In genomic region chr19:14000691-14001365, GRCh38 we compare ENCODE assay signal across 17 cellular contexts. TPM values are rescaled to one million over a fixed set of nuclear protein-coding genes. Genes with fewer than 3 reads are reported as not detected.
A peak's percentile ranks its signal among the peaks of the same experiment; 100 is the strongest.
DNase-seq lines count a peak whose midpoint lies in the region; ATAC-seq, FAIRE-seq and TF ChIP-seq lines count a peak whose summit lies in the region.
"Had no signal": no experiment of that assay in that cellular context is flagged by ENCODE, and none has a peak within 500 bp of the region (broad histone marks: within the 10 kb centered on the region; RNA-seq: fewer than 3 reads in every experiment).

No MANE protein-coding gene starts in this region.

- POLR2A ChIA-PET in activated CD4-positive, alpha-beta T cell treated with anti-CD3 and anti-CD28 coated beads for 36 hours (lab: Charles Lee) = interaction anchor here (0.6 to 0.9 kb wide), 2 partner anchors 22 to 47 kb away, joined by 3 read pairs; no protein-coding TSS in a partner anchor

- CTCF ChIA-PET in activated CD4-positive, alpha-beta T cell treated with anti-CD3 and anti-CD28 coated beads for 36 hours (lab: Charles Lee) = interaction anchor here (0.9 kb wide), 1 partner anchor 48 kb away, joined by 3 read pairs; no protein-coding TSS in a partner anchor

- no peaks in the 10 kb centered on the region for H3K9me3 ChIP-seq in psoas muscle

- peak overlapping the region; percentile 98 for H3K27ac ChIP-seq in psoas muscle

- intact Hi-C loops in activated CD4-positive, alpha-beta T cell treated with anti-CD3 and anti-CD28 coated beads for 36 hours (cut with DNase I, micrococcal nuclease) = loop anchor here in 1 of 2 experiments (10.0 kb wide), 1 partner anchor 1066 kb away; the partner anchor contains the start of genes CALR and FARSA
- intact Hi-C loops in psoas muscle (cut with DNase I) = no loop called here

- no peaks in the 10 kb centered on the region for H3K27me3 Mint-ChIP-seq in activated CD4-positive, alpha-beta T cell treated with anti-CD3 and anti-CD28 coated beads for 36 hours
- no peaks in the 10 kb centered on the region for H3K27me3 Mint-ChIP-seq in IgD-negative memory B cell
- H3K27me3 Mint-ChIP-seq in central memory CD8-positive, alpha-beta T cell = no peaks in the 10 kb centered on the region

- 72 to 82% (median 81%) methylated on average over 13 of the region's 13 CpGs for WGBS in psoas muscle, 3 donors

- peaks cover 26% of the 10 kb centered on the region for H3K36me3 Mint-ChIP-seq in activated CD4-positive, alpha-beta T cell treated with anti-CD3 and anti-CD28 coated beads for 36 hours (ENCODE audit: low read depth)
- H3K36me3 Mint-ChIP-seq in IgD-negative memory B cell = peaks cover 6% of the 10 kb centered on the region
- peaks cover 21% of the 10 kb centered on the region for H3K36me3 Mint-ChIP-seq in central memory CD8-positive, alpha-beta T cell (ENCODE audit: insufficient read depth)

- no peak for DNase-seq in activated CD4-positive, alpha-beta T cell treated with anti-CD3 and anti-CD28 coated beads for 36 hours
- no peak for DNase-seq in activated CD4-positive, alpha-beta T cell treated with anti-CD3 and anti-CD28 coated beads for 4 hours
- DNase-seq in central memory CD8-positive, alpha-beta T cell (ENCODE audit: low spot score in 2 of 2) = no peak
- DNase-seq in psoas muscle (peak; percentile 1 to 39), GM13976 (ENCODE audit: low spot score) (no peak), HTR-8/SVneo (ENCODE audit: insufficient read length, low spot score) (no peak)
- DNase-seq: activated gamma-delta T cell treated with Interleukin-2 at 50 U/mL for 16 hours; mammary epithelial cell; NCI-H1105; NCI-H2171; stimulated activated naive CD4-positive, alpha-beta T cell treated with Interleukin-2 at 50 U/mL for 16 hours; T1000 had no signal

- peaks cover 4% of the 10 kb centered on the region for H3K9me3 Mint-ChIP-seq in activated CD4-positive, alpha-beta T cell treated with anti-CD3 and anti-CD28 coated beads for 36 hours (ENCODE audit: low read depth)
- H3K9me3 Mint-ChIP-seq in IgD-negative memory B cell = no peaks in the 10 kb centered on the region
- no peaks in the 10 kb centered on the region for H3K9me3 Mint-ChIP-seq in central memory CD8-positive, alpha-beta T cell

- H3K4me3 ChIP-seq in psoas muscle = no peak overlapping the region
- H3K4me3 ChIP-seq: K562 had no signal

- no peak for ATAC-seq in activated CD4-positive, alpha-beta T cell treated with anti-CD3 and anti-CD28 coated beads for 36 hours
- no peak for ATAC-seq in central memory CD8-positive, alpha-beta T cell (replicated peaks; ENCODE audit: extremely low read depth, poor library complexity, severe bottlenecking)
- ATAC-seq in psoas muscle (no peak), GM18858 (IDR thresholded peaks at IDR 0.05; ENCODE audit: unreplicated experiment) (no peak)
- ATAC-seq: K562 had no signal

- H3K27ac Mint-ChIP-seq in activated CD4-positive, alpha-beta T cell treated with anti-CD3 and anti-CD28 coated beads for 36 hours = peak overlapping the region; percentile 96
- H3K27ac Mint-ChIP-seq in IgD-negative memory B cell = peak overlapping the region; percentile 23 to 96 (median 95)
- peak overlapping the region; percentile 99 for H3K27ac Mint-ChIP-seq in central memory CD8-positive, alpha-beta T cell (ENCODE audit: low read depth)

- H3K27me3 ChIP-seq in psoas muscle (ENCODE audit: insufficient read depth in 3 of 3, low read length in 2 of 3) = no peaks in the 10 kb centered on the region

- in situ Hi-C loops in GM13976 (cut with MboI; ENCODE audit: low sequenced_read_pairs, unreplicated experiment) = no loop called here

- peaks cover 51% of the 10 kb centered on the region for H3K4me1 ChIP-seq in psoas muscle

- H3K4me3 Mint-ChIP-seq in activated CD4-positive, alpha-beta T cell treated with anti-CD3 and anti-CD28 coated beads for 36 hours = no peak overlapping the region
- peak overlapping the region; percentile 1 to 84 (median 56) for H3K4me3 Mint-ChIP-seq in IgD-negative memory B cell
- no peak overlapping the region for H3K4me3 Mint-ChIP-seq in central memory CD8-positive, alpha-beta T cell

- H3K4me1 Mint-ChIP-seq in activated CD4-positive, alpha-beta T cell treated with anti-CD3 and anti-CD28 coated beads for 36 hours = peaks cover 51% of the 10 kb centered on the region
- H3K4me1 Mint-ChIP-seq in IgD-negative memory B cell = peaks cover 31 to 38% (median 32%) of the 10 kb centered on the region in 3 donors
- H3K4me1 Mint-ChIP-seq in central memory CD8-positive, alpha-beta T cell = peaks cover 36% of the 10 kb centered on the region

- no peak for TF ChIP-seq CTCF in psoas muscle (IDR thresholded peaks at IDR 0.05)
- TF ChIP-seq CTCF in GM13976 (IDR thresholded peaks at IDR 0.05; ENCODE audit: borderline replicate concordance, control extremely low read depth, extremely low read depth, insufficient read depth, missing control alignments) = no peak

- FAIRE-seq in HTR-8/SVneo (lab: Jason Lieb, UNC) = no peak
- FAIRE-seq: GM12892, K562 had no signal

- H3K36me3 ChIP-seq in psoas muscle (ENCODE audit: insufficient read depth in 1 of 2, low read depth in 1 of 2) = no peaks in the 10 kb centered on the region

RNA-seq across cellular contexts. Expression of gene RFX1, which starts 5.3 kb away (rescaled TPM):
- 10 to 100 TPM; 14.2 to 15.3 TPM for total RNA-seq in activated CD4-positive, alpha-beta T cell treated with anti-CD3 and anti-CD28 coated beads for 36 hours
- 3.7 TPM for polyA plus RNA-seq in IgD-negative memory B cell
- total RNA-seq in psoas muscle = 10 to 100 TPM in 1 of 4 donors, 1 to 10 TPM in 3; 5.9 to 10.1 (median 7.8) TPM
- polyA plus RNA-seq in psoas muscle = 1 to 10 TPM; 2.9 to 6.4 (median 5.1) TPM

RNA-seq across cellular contexts. Expression of gene RLN3, which starts 27.1 kb away (rescaled TPM):
- total RNA-seq in activated CD4-positive, alpha-beta T cell treated with anti-CD3 and anti-CD28 coated beads for 36 hours = not detected
- 0.65 TPM for polyA plus RNA-seq in IgD-negative memory B cell
- total RNA-seq in psoas muscle = not detected
- polyA plus RNA-seq in psoas muscle = not detected
- total RNA-seq: A172, mammary epithelial cell had no signal
- polyA plus RNA-seq: mammary epithelial cell had no signal

RNA-seq across cellular contexts. Expression of gene IL27RA, which starts 30.7 kb away (rescaled TPM):
- total RNA-seq in activated CD4-positive, alpha-beta T cell treated with anti-CD3 and anti-CD28 coated beads for 36 hours = 10 to 100 TPM; 49.8 to 52.0 TPM
- 58.3 TPM for polyA plus RNA-seq in IgD-negative memory B cell
- total RNA-seq in psoas muscle = 1 to 10 TPM; 2.3 to 3.7 (median 2.9) TPM
- 1 to 10 TPM; 1.5 to 3.2 (median 2.5) TPM for polyA plus RNA-seq in psoas muscle

RNA-seq across cellular contexts. Expression of gene DCAF15, which starts 48.5 kb away (rescaled TPM):
- total RNA-seq in activated CD4-positive, alpha-beta T cell treated with anti-CD3 and anti-CD28 coated beads for 36 hours = 10 to 100 TPM; 55.8 to 61.6 TPM
- 5.7 TPM for polyA plus RNA-seq in IgD-negative memory B cell
- 10 to 100 TPM in 3 of 4 donors, 1 to 10 TPM in 1; 9.2 to 25.3 (median 16.0) TPM for total RNA-seq in psoas muscle
- 10 to 100 TPM; 13.8 to 24.5 (median 16.6) TPM for polyA plus RNA-seq in psoas muscle

Comparison
In these comparisons a context has a peak if more than half of its experiments do, and no peak if none do; other contexts are left out.
1. DNase-seq: peak in psoas muscle (2 of 2); none in activated CD4-positive, alpha-beta T cell treated with anti-CD3 and anti-CD28 coated beads for 36 hours (single experiment), activated CD4-positive, alpha-beta T cell treated with anti-CD3 and anti-CD28 coated beads for 4 hours (0 of 2), central memory CD8-positive, alpha-beta T cell (0 of 2), GM13976 (single experiment) and HTR-8/SVneo (single experiment).
2. H3K4me3 Mint-ChIP-seq: peak in IgD-negative memory B cell (4 of 4); none in activated CD4-positive, alpha-beta T cell treated with anti-CD3 and anti-CD28 coated beads for 36 hours (single experiment) and central memory CD8-positive, alpha-beta T cell (single experiment).
3. RNA of gene IL27RA, which starts 30.7 kb away (total RNA-seq): 49.8 to 52.0 TPM in activated CD4-positive, alpha-beta T cell treated with anti-CD3 and anti-CD28 coated beads for 36 hours; 2.3 to 3.7 TPM in psoas muscle; every median in the first group is over 10 times any median in the second.
4. Peak in every context shown above with its lines, with median percentiles within 50 percentile points of each other: H3K27ac Mint-ChIP-seq.